ENCODE assay signal across 9 cellular contexts in genomic region chr17:1725642-1726511, GRCh38. TPM values are rescaled to one million over a fixed set of nuclear protein-coding genes. Genes with fewer than 3 reads are reported as not detected.
DNase-seq lines count a peak whose midpoint lies in the region; ATAC-seq and TF ChIP-seq lines count a peak whose summit lies in the region.
"Had no signal": no experiment of that assay in that cellular context is flagged by ENCODE, and none has a peak within 500 bp of the region (broad histone marks: within the 10 kb centered on the region; RNA-seq: fewer than 3 reads in every experiment).

No MANE protein-coding gene starts in this region.

- H3K27me3 Mint-ChIP-seq in activated T-cell treated with anti-CD3 and anti-CD28 coated beads, Interleukin-2, amount 50 U/mL, for 4 hours (ENCODE audit: low read depth), result no peaks in the 10 kb centered on the region
- H3K27me3 Mint-ChIP-seq in activated naive CD8-positive, alpha-beta T cell treated with anti-CD3 and anti-CD28 coated beads for 36 hours, result no peaks in the 10 kb centered on the region

- H3K9me3 ChIP-seq in right lobe of liver, result no peaks in the 10 kb centered on the region

- H3K4me1 Mint-ChIP-seq in activated T-cell treated with anti-CD3 and anti-CD28 coated beads, Interleukin-2, amount 50 U/mL, for 4 hours (ENCODE audit: low read depth), result peaks cover 43% of the 10 kb centered on the region
- peaks cover 22% of the 10 kb centered on the region for H3K4me1 Mint-ChIP-seq in activated naive CD8-positive, alpha-beta T cell treated with anti-CD3 and anti-CD28 coated beads for 36 hours

- H3K36me3 Mint-ChIP-seq in activated T-cell treated with anti-CD3 and anti-CD28 coated beads, Interleukin-2, amount 50 U/mL, for 4 hours (ENCODE audit: insufficient read depth), result peaks cover 12% of the 10 kb centered on the region
- H3K36me3 Mint-ChIP-seq in activated naive CD8-positive, alpha-beta T cell treated with anti-CD3 and anti-CD28 coated beads for 36 hours, result peaks cover 5% of the 10 kb centered on the region

- peaks cover 0 to 33% (median 14%) of the 10 kb centered on the region in 4 donors for H3K4me1 ChIP-seq in right lobe of liver

- H3K9me3 Mint-ChIP-seq in activated T-cell treated with anti-CD3 and anti-CD28 coated beads, Interleukin-2, amount 50 U/mL, for 4 hours, result no peaks in the 10 kb centered on the region
- H3K9me3 Mint-ChIP-seq in activated naive CD8-positive, alpha-beta T cell treated with anti-CD3 and anti-CD28 coated beads for 36 hours, result no peaks in the 10 kb centered on the region

- no peak for TF ChIP-seq POLR2A in right lobe of liver (IDR thresholded peaks at IDR 0.05)

- H3K27ac Mint-ChIP-seq in activated naive CD8-positive, alpha-beta T cell treated with anti-CD3 and anti-CD28 coated beads for 36 hours, result peak overlapping the region; percentile 65

- intact Hi-C loops in right lobe of liver (cut with DNase I), result loop anchor here (5.0 kb wide), 2 partner anchors 46 to 56 kb away; no protein-coding TSS in a partner anchor

- ATAC-seq in activated T-cell treated with anti-CD3 and anti-CD28 coated beads, Interleukin-2, amount 50 U/mL, for 4 hours, result no peak
- ATAC-seq in right lobe of liver (no peak), HG02981 (IDR thresholded peaks at IDR 0.05; ENCODE audit: unreplicated experiment) (no peak), GM18909 (IDR thresholded peaks at IDR 0.05; ENCODE audit: poor library complexity, unreplicated experiment) (no peak)

- H3K36me3 ChIP-seq in right lobe of liver, result peaks cover 0 to 5% (median 0%) of the 10 kb centered on the region in 4 donors

- no peak for DNase-seq in activated T-cell treated with anti-CD3 and anti-CD28 coated beads, Interleukin-2, amount 50 U/mL, for 4 hours
- no peak for DNase-seq in activated T-cell treated with anti-CD3 and anti-CD28 coated beads, Interleukin-2, amount 50 U/mL, for 1 hour
- DNase-seq in activated naive CD8-positive, alpha-beta T cell treated with anti-CD3 and anti-CD28 coated beads for 36 hours, result no peak
- DNase-seq in right lobe of liver (no peak), substantia nigra (lab: John Stamatoyannopoulos, UW) (no peak), anterior cingulate cortex (lab: John Stamatoyannopoulos, UW) (no peak)
- DNase-seq: SHP77 treated with DMSO at 0.1 percent for 48 hours had no signal

- peak overlapping the region; percentile 75 to 90 (median 82) for H3K4me3 ChIP-seq in right lobe of liver

- peak overlapping the region; percentile 69 for H3K4me3 Mint-ChIP-seq in activated T-cell treated with anti-CD3 and anti-CD28 coated beads, Interleukin-2, amount 50 U/mL, for 4 hours
- H3K4me3 Mint-ChIP-seq in activated naive CD8-positive, alpha-beta T cell treated with anti-CD3 and anti-CD28 coated beads for 36 hours, result peak overlapping the region; percentile 78

- 85% methylated on average over 20 of the region's 54 CpGs for whole genome bisulfite sequencing in right lobe of liver (ENCODE audit: insufficient coverage, low coverage, low lambda C conversion rate, missing lambda C conversion rate)

- no peaks in the 10 kb centered on the region for H3K27me3 ChIP-seq in right lobe of liver

- H3K27ac ChIP-seq in right lobe of liver, result peak overlapping the region in 1 of 3 donors; percentile 74
- H3K27ac ChIP-seq in substantia nigra (ENCODE audit: low read depth, low read length, poor library complexity, severe bottlenecking), result peak overlapping the region; percentile 81

- TF ChIP-seq CTCF in right lobe of liver (IDR thresholded peaks at IDR 0.05), result no peak

RNA-seq across cellular contexts. Expression of gene WDR81, which starts 1.4 kb away (rescaled TPM):
- 10 to 100 TPM; 21.1 to 24.0 (median 21.5) TPM for total RNA-seq in activated T-cell treated with anti-CD3 and anti-CD28 coated beads, Interleukin-2, amount 50 U/mL, for 4 hours
- total RNA-seq in activated naive CD8-positive, alpha-beta T cell treated with anti-CD3 and anti-CD28 coated beads for 36 hours, result 10 to 100 TPM; 15.2 to 15.5 TPM
- 10 to 100 TPM; 23.0 to 27.2 (median 23.9) TPM for total RNA-seq in right lobe of liver

RNA-seq across cellular contexts. Expression of gene TLCD2, which starts 15.7 kb away (rescaled TPM):
- total RNA-seq in activated T-cell treated with anti-CD3 and anti-CD28 coated beads, Interleukin-2, amount 50 U/mL, for 4 hours, result under 1 TPM; 0.08 to 0.19 (median 0.13) TPM
- under 1 TPM; 0.04 to 0.06 TPM for total RNA-seq in activated naive CD8-positive, alpha-beta T cell treated with anti-CD3 and anti-CD28 coated beads for 36 hours
- total RNA-seq in right lobe of liver, result 10 to 100 TPM in 1 of 6 experiments, 1 to 10 TPM in 5; 2.5 to 17.7 (median 3.7) TPM

RNA-seq across cellular contexts. Expression of gene SERPINF2, which starts 16.8 kb away (rescaled TPM):
- total RNA-seq in activated T-cell treated with anti-CD3 and anti-CD28 coated beads, Interleukin-2, amount 50 U/mL, for 4 hours, result under 1 TPM; 0.45 to 0.60 (median 0.56) TPM
- total RNA-seq in activated naive CD8-positive, alpha-beta T cell treated with anti-CD3 and anti-CD28 coated beads for 36 hours, result under 1 TPM; 0.08 to 0.12 TPM
- 1,000 to 10,000 TPM; 1,040 to 1,391 (median 1,137) TPM for total RNA-seq in right lobe of liver

RNA-seq across cellular contexts. Expression of gene SERPINF1, which starts 36.0 kb away (rescaled TPM):
- total RNA-seq in activated T-cell treated with anti-CD3 and anti-CD28 coated beads, Interleukin-2, amount 50 U/mL, for 4 hours, result 1 to 10 TPM; 1.1 to 1.3 (median 1.3) TPM
- 1 to 10 TPM; 1.8 to 4.4 TPM for total RNA-seq in activated naive CD8-positive, alpha-beta T cell treated with anti-CD3 and anti-CD28 coated beads for 36 hours
- 1,000 to 10,000 TPM in 2 of 6 experiments, 100 to 1,000 TPM in 4; 621 to 1,110 (median 800) TPM for total RNA-seq in right lobe of liver

RNA-seq across cellular contexts. Expression of gene PRPF8, which starts 41.2 kb away (rescaled TPM):
- 100 to 1,000 TPM; 506 to 585 (median 522) TPM for total RNA-seq in activated T-cell treated with anti-CD3 and anti-CD28 coated beads, Interleukin-2, amount 50 U/mL, for 4 hours
- total RNA-seq in activated naive CD8-positive, alpha-beta T cell treated with anti-CD3 and anti-CD28 coated beads for 36 hours, result 100 to 1,000 TPM; 418 to 428 TPM
- 100 to 1,000 TPM in 3 of 6 experiments, 10 to 100 TPM in 3; 79.3 to 116 (median 102) TPM for total RNA-seq in right lobe of liver

Comparison
In these comparisons a context has a peak if more than half of its experiments do, and no peak if none do; other contexts are left out.
1. RNA of gene SERPINF2, which starts 16.8 kb away (total RNA-seq): 1,040 to 1,391 TPM in right lobe of liver; 0.45 to 0.60 TPM in activated T-cell treated with anti-CD3 and anti-CD28 coated beads, Interleukin-2, amount 50 U/mL, for 4 hours and 0.08 to 0.12 TPM in activated naive CD8-positive, alpha-beta T cell treated with anti-CD3 and anti-CD28 coated beads for 36 hours; every median in the first group is over 100 times any median in the second.